ENCODE assay signal across 8 cellular contexts in genomic region chr3:140898340-140899180, GRCh38. TPM values are rescaled to one million over a fixed set of nuclear protein-coding genes. Genes with fewer than 3 reads are reported as not detected.
DNase-seq lines count a peak whose midpoint lies in the region; ATAC-seq, FAIRE-seq and TF ChIP-seq lines count a peak whose summit lies in the region.

No MANE protein-coding gene starts in this region.

- peaks cover 21% of the 10 kb centered on the region for H3K27me3 Mint-ChIP-seq in activated CD4-positive, alpha-beta T cell treated with anti-CD3 and anti-CD28 coated beads, Interleukin-2, amount 10 ng/mL, durations not matched to agents 24 days and 14 days

- TF ChIP-seq POLR2A in body of pancreas (IDR thresholded peaks at IDR 0.05) (no peak), suprapubic skin (IDR thresholded peaks at IDR 0.05) (no peak)

- H3K27me3 ChIP-seq in body of pancreas = no peaks in the 10 kb centered on the region
- H3K27me3 ChIP-seq in suprapubic skin = peaks cover 3% of the 10 kb centered on the region

- H3K4me3 ChIP-seq in body of pancreas = no peak overlapping the region
- H3K4me3 ChIP-seq in suprapubic skin = no peak overlapping the region

- H3K36me3 ChIP-seq in body of pancreas (replicated peaks in 1 of 2; ENCODE audit: insufficient read depth in 1 of 2, low read depth in 2 of 2) (no peaks in the 10 kb centered on the region), suprapubic skin (no peaks in the 10 kb centered on the region)

- peak; percentile 77 for DNase-seq in activated CD4-positive, alpha-beta T cell treated with anti-CD3 and anti-CD28 coated beads, Interleukin-2, amount 10 ng/mL, durations not matched to agents 24 days and 14 days
- no peak for DNase-seq in activated CD4-positive, alpha-beta T cell treated with anti-CD3 and anti-CD28 coated beads for 1 hour
- DNase-seq in NCI-H446 treated with DMSO at 0.1 percent for 48 hours (lab: John Stamatoyannopoulos, UW) = peak; percentile 6
- peak; percentile 19 to 66 (median 32) for DNase-seq in body of pancreas
- DNase-seq in suprapubic skin (ENCODE audit: low spot score in 2 of 2) = no peak
- DNase-seq in activated CD8-positive, alpha-beta memory T cell treated with anti-CD3 and anti-CD28 coated beads, Interleukin-2, amount 50 U/mL, for 4 hours = no peak

- peak; percentile 24 for FAIRE-seq in islet of Langerhans (lab: Jason Lieb, UNC)

- ATAC-seq in HG02973 (IDR thresholded peaks at IDR 0.05; ENCODE audit: unreplicated experiment) (peak; percentile 72), body of pancreas (peak; percentile 83)

- H3K27ac ChIP-seq in body of pancreas (no peak overlapping the region), suprapubic skin (no peak overlapping the region)

- no peaks in the 10 kb centered on the region for H3K9me3 Mint-ChIP-seq in activated CD4-positive, alpha-beta T cell treated with anti-CD3 and anti-CD28 coated beads, Interleukin-2, amount 10 ng/mL, durations not matched to agents 24 days and 14 days

- H3K36me3 Mint-ChIP-seq in activated CD4-positive, alpha-beta T cell treated with anti-CD3 and anti-CD28 coated beads, Interleukin-2, amount 10 ng/mL, durations not matched to agents 24 days and 14 days (ENCODE audit: low read depth) = no peaks in the 10 kb centered on the region

- peaks cover 3% of the 10 kb centered on the region for H3K4me1 Mint-ChIP-seq in activated CD4-positive, alpha-beta T cell treated with anti-CD3 and anti-CD28 coated beads, Interleukin-2, amount 10 ng/mL, durations not matched to agents 24 days and 14 days

- peaks cover 6% of the 10 kb centered on the region for H3K4me1 ChIP-seq in body of pancreas
- H3K4me1 ChIP-seq in suprapubic skin = no peaks in the 10 kb centered on the region

- H3K4me3 Mint-ChIP-seq in activated CD4-positive, alpha-beta T cell treated with anti-CD3 and anti-CD28 coated beads, Interleukin-2, amount 10 ng/mL, durations not matched to agents 24 days and 14 days = no peak overlapping the region

- TF ChIP-seq CTCF in body of pancreas (IDR thresholded peaks at IDR 0.05) (peak; percentile 29 to 92 (median 80)), suprapubic skin (IDR thresholded peaks at IDR 0.05) (peak; percentile 25 to 36)

- no peak overlapping the region for H3K27ac Mint-ChIP-seq in activated CD4-positive, alpha-beta T cell treated with anti-CD3 and anti-CD28 coated beads, Interleukin-2, amount 10 ng/mL, durations not matched to agents 24 days and 14 days

- 35 to 38% methylated on average over 3 of the region's 3 CpGs for WGBS in body of pancreas, 2 donors
- 47% methylated on average over 3 of the region's 3 CpGs for WGBS in suprapubic skin

- intact Hi-C loops in activated CD4-positive, alpha-beta T cell treated with anti-CD3 and anti-CD28 coated beads, Interleukin-2, amount 10 ng/mL, durations not matched to agents 24 days and 14 days (cut with micrococcal nuclease) = loop anchor here (1.0 to 2.0 kb wide), 3 partner anchors 74 to 294 kb away; no protein-coding TSS in a partner anchor
- intact Hi-C loops in body of pancreas (cut with DNase I) = loop anchor here (10.0 kb wide), 1 partner anchor 286 kb away; no protein-coding TSS in a partner anchor

- H3K9me3 ChIP-seq in body of pancreas (no peaks in the 10 kb centered on the region), suprapubic skin (no peaks in the 10 kb centered on the region)

- TF ChIP-seq EP300 in suprapubic skin (IDR thresholded peaks at IDR 0.05) = no peak

RNA-seq across cellular contexts. Expression of gene SLC25A36, which starts 43.1 kb away (rescaled TPM):
- 56.3 and 58.9 TPM in 2 replicates for total RNA-seq in activated CD4-positive, alpha-beta T cell treated with anti-CD3 and anti-CD28 coated beads, Interleukin-2, amount 10 ng/mL, durations not matched to agents 24 days and 14 days
- total RNA-seq in body of pancreas = 100 to 1,000 TPM in 1 of 2 donors, 10 to 100 TPM in 1; 84.0 to 111 TPM
- 10 to 100 TPM; 28.2 to 89.6 (median 43.1) TPM for total RNA-seq in suprapubic skin

Comparison
In these comparisons a context has a peak if more than half of its experiments do, and no peak if none do; other contexts are left out.
1. DNase-seq: peak in activated CD4-positive, alpha-beta T cell treated with anti-CD3 and anti-CD28 coated beads, Interleukin-2, amount 10 ng/mL, durations not matched to agents 24 days and 14 days (single experiment), NCI-H446 treated with DMSO at 0.1 percent for 48 hours (single experiment) and body of pancreas (4 of 4); none in activated CD4-positive, alpha-beta T cell treated with anti-CD3 and anti-CD28 coated beads for 1 hour (single experiment), suprapubic skin (0 of 2) and activated CD8-positive, alpha-beta memory T cell treated with anti-CD3 and anti-CD28 coated beads, Interleukin-2, amount 50 U/mL, for 4 hours (single experiment).